Comparison of ENCODE assay signal across 17 cellular contexts in the genomic region with DNA sequence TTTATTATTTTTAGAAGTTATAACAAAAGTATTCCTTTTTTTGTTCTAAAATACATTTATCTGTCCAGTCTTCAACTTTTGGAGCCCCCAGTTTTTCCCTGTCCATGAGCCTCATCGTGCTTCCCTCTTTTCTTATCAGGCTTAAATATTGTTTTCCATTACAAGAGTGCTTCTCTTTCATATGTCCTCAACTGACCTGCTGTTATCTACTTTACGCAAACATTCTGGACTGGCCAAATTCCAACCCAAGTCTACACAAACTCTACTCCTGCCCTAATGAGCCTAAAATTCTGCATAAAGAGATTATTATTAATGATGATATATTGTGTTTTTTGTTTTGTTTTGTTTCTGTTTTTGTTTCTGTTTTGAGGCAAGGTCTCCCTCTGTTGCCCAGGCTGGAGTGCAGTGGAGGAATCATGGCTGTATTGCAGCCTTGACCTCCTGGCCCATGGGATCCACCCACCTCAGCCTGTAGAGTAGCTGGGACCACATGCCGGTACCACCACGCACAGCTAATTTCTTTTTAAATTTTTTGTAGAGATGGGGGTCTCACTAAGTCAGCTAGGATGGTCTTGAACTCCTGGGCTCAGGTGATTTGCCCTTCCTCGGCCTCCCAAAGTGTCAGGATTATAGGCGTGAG.
"Had no signal": no experiment of that assay in that cellular context is flagged by ENCODE, and none has a peak within 500 bp of the region (broad histone marks: within the 10 kb centered on the region; RNA-seq: fewer than 3 reads in every experiment).

No MANE protein-coding gene starts in this region.

- H3K27ac ChIP-seq: coronary artery, esophagus muscularis mucosa, foreskin keratinocyte, lower lobe of right lung, neural progenitor cell, ovary had no signal

- ATAC-seq: foreskin keratinocyte; lower lobe of right lung; natural killer cell treated with Interleukin-12 subunit alpha and Interleukin-12 subunit beta and Interleukin-15 and Interleukin-18, amount 100 ng/mL, for 72 hours; right cardiac atrium had no signal

- DNase-seq: effector CD4-positive, alpha-beta T cell; endodermal cell; foreskin keratinocyte; kidney glomerular epithelial cell; lower lobe of right lung; mesenchymal stem cell; midbrain; nucleus accumbens; ovary; right cardiac atrium; stimulated activated CD4-positive, alpha-beta T cell treated with anti-CD3 and anti-CD28 coated beads, Interleukin-2, amount 100 ng/mL, for 48 hours; stimulated activated naive CD4-positive, alpha-beta T cell treated with Interleukin-2 at 50 U/mL for 16 hours; trophoblast cell had no signal
